Comparison of ENCODE assay signal across 1 cellular context in the genomic region with DNA sequence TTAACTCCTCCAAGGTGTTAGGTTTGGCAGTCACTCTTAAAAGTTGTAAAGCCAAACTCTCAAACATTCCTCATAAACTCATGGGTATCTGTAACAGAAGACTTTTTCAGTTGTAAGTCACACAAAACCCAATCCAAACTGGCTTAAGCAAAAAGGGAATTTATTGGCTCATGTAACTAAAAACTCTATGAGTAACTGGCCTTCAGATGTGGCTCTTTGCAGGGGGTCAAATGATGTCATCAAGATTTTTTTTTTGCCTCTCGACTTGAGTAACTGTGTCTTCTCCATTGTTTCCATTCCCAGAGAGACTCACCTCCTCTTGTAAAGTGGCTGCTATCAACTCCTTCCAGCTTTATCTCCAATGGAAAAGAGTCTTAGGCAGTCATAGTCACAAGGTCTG.
TF ChIP-seq lines count a peak whose summit lies in the region.

No MANE protein-coding gene starts in this region.

TF ChIP-seq in HepG2, 621 proteins besides CTCF, POLR2A, EP300 and RAD21 (continued from another document):
- TF ChIP-seq, protein P1, sequence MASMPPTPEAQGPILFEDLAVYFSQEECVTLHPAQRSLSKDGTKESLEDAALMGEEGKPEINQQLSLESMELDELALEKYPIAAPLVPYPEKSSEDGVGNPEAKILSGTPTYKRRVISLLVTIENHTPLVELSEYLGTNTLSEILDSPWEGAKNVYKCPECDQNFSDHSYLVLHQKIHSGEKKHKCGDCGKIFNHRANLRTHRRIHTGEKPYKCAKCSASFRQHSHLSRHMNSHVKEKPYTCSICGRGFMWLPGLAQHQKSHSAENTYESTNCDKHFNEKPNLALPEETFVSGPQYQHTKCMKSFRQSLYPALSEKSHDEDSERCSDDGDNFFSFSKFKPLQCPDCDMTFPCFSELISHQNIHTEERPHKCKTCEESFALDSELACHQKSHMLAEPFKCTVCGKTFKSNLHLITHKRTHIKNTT (CRISPR knock-in tag; IDR thresholded peaks at IDR 0.05) = no peak
- no peak for TF ChIP-seq ZNF530 (CRISPR knock-in tag; IDR thresholded peaks at IDR 0.05; ENCODE audit: low read depth)
